14 cellular contexts compared by ENCODE assay signal in genomic region chr3:129614927-129615363, GRCh38. TPM values are rescaled to one million over a fixed set of nuclear protein-coding genes. Genes with fewer than 3 reads are reported as not detected.
A peak's percentile ranks its signal among the peaks of the same experiment; 100 is the strongest.
DNase-seq lines count a peak whose midpoint lies in the region; ATAC-seq and TF ChIP-seq lines count a peak whose summit lies in the region.
"Had no signal": no experiment of that assay in that cellular context is flagged by ENCODE, and none has a peak within 500 bp of the region (broad histone marks: within the 10 kb centered on the region; RNA-seq: fewer than 3 reads in every experiment).

No MANE protein-coding gene starts in this region.

- H3K9ac ChIP-seq in neuronal stem cell (ENCODE audit: low read depth, low read length, poor library complexity) = peak overlapping the region; percentile 7

- peak overlapping the region; percentile 23 for H3K18ac ChIP-seq in neuronal stem cell (ENCODE audit: low read length)

- H2BK5ac ChIP-seq in neuronal stem cell (ENCODE audit: low read length) = no peak overlapping the region

- no peak overlapping the region for H2AK5ac ChIP-seq in neuronal stem cell (ENCODE audit: low read depth, low read length)

- H3K36me3 ChIP-seq in esophagus squamous epithelium (no peaks in the 10 kb centered on the region), neuronal stem cell (replicated peaks in 1 of 2; ENCODE audit: control insufficient read depth in 2 of 2, insufficient read depth in 2 of 2, low read length in 2 of 2) (no peaks in the 10 kb centered on the region), upper lobe of left lung (no peaks in the 10 kb centered on the region)

- peak in 1 of 4 donors; percentile 30 for TF ChIP-seq POLR2A in esophagus squamous epithelium (IDR thresholded peaks at IDR 0.05)
- TF ChIP-seq POLR2A in upper lobe of left lung (IDR thresholded peaks at IDR 0.05) = peak in 1 of 4 donors; percentile 69

- peaks cover 2% of the 10 kb centered on the region for H3K79me1 ChIP-seq in neuronal stem cell (ENCODE audit: low read depth, low read length)

- peak overlapping the region; percentile 43 for H3K14ac ChIP-seq in neuronal stem cell (ENCODE audit: low read length)

- no peaks in the 10 kb centered on the region for H3K27me3 ChIP-seq in esophagus squamous epithelium
- H3K27me3 ChIP-seq in neuronal stem cell (ENCODE audit: control insufficient read depth in 3 of 3, insufficient read depth in 3 of 3, low read depth in 1 of 3, low read length in 3 of 3) = no peaks in the 10 kb centered on the region
- no peaks in the 10 kb centered on the region for H3K27me3 ChIP-seq in upper lobe of left lung

- WGBS in esophagus squamous epithelium, 2 donors = no CpG with 5 or more reads among the region's 5 CpGs
- WGBS in neuronal stem cell (ENCODE audit: extremely low coverage in 2 of 2, insufficient read length in 2 of 2, insufficient replicate concordance in 1 of 2), 2 donors = no CpG with 5 or more reads among the region's 5 CpGs
- 10 to 49% methylated on average over 2 to 5 of the region's 5 CpGs for WGBS in upper lobe of left lung, 2 donors

- peak; percentile 44 for DNase-seq in DMS 273 (lab: John Stamatoyannopoulos, UW; ENCODE audit: unreplicated experiment)
- DNase-seq in DMS 273 treated with DMSO at 0.1 percent for 48 hours (lab: John Stamatoyannopoulos, UW) = no peak
- no peak for DNase-seq in esophagus squamous epithelium (lab: John Stamatoyannopoulos, UW)
- no peak for DNase-seq in neuronal stem cell (ENCODE audit: low spot score)
- peak in 1 of 2 donors; percentile 84 for DNase-seq in upper lobe of left lung
- no peak for DNase-seq in cerebellar nuclear complex (lab: John Stamatoyannopoulos, UW)
- DNase-seq in central memory CD4-positive, alpha-beta T cell = no peak
- DNase-seq: activated T-cell treated with anti-CD3 and anti-CD28 coated beads, Interleukin-2, amount 50 U/mL, for 24 hours; NCI-H187 treated with DMSO at 0.1 percent for 48 hours; NCI-H774; SHP77 treated with DMSO at 0.1 percent for 48 hours had no signal

- no peak overlapping the region for H3K4ac ChIP-seq in neuronal stem cell (ENCODE audit: low read length)

- no peak overlapping the region for H2BK15ac ChIP-seq in neuronal stem cell (ENCODE audit: low read length)

- no peak overlapping the region for H2BK120ac ChIP-seq in neuronal stem cell (ENCODE audit: low read depth, low read length)

- no peak overlapping the region for H4K8ac ChIP-seq in neuronal stem cell (ENCODE audit: low read depth, low read length)

- H2AFZ ChIP-seq in neuronal stem cell (ENCODE audit: low read length) = no peak overlapping the region

- H3K4me2 ChIP-seq in neuronal stem cell (ENCODE audit: insufficient read depth, low read length, poor library complexity, severe bottlenecking) = no peak overlapping the region

- TF ChIP-seq CTCF in esophagus squamous epithelium (IDR thresholded peaks at IDR 0.05) (no peak), upper lobe of left lung (IDR thresholded peaks at IDR 0.05) (no peak)

- no peak overlapping the region for H4K91ac ChIP-seq in neuronal stem cell (ENCODE audit: low read depth, low read length, poor library complexity)

- H3K27ac ChIP-seq in esophagus squamous epithelium (peak overlapping the region; percentile 27 to 82 (median 52)), neuronal stem cell (replicated peaks; ENCODE audit: low read length) (no peak overlapping the region), upper lobe of left lung (peak overlapping the region; percentile 73 to 86 (median 84))
- H3K27ac ChIP-seq: 22Rv1 had no signal

- H3K9me3 ChIP-seq in esophagus squamous epithelium (no peaks in the 10 kb centered on the region), neuronal stem cell (replicated peaks in 1 of 2; ENCODE audit: control insufficient read depth in 2 of 2, insufficient read depth in 1 of 2, low read depth in 1 of 2, low read length in 2 of 2) (no peaks in the 10 kb centered on the region), upper lobe of left lung (no peaks in the 10 kb centered on the region)

- ATAC-seq in upper lobe of left lung (ENCODE audit: low FRiP score in 2 of 2) (peak; percentile 31 to 49), GM18909 (IDR thresholded peaks at IDR 0.05; ENCODE audit: poor library complexity, unreplicated experiment) (no peak)
- ATAC-seq: WTC11 had no signal

- no peak overlapping the region for H3K23ac ChIP-seq in neuronal stem cell (ENCODE audit: low read depth, low read length, poor library complexity)

- TF ChIP-seq EP300 in upper lobe of left lung (IDR thresholded peaks at IDR 0.05) = peak in 1 of 4 donors; percentile 18

- H3K4me3 ChIP-seq in esophagus squamous epithelium (no peak overlapping the region), neuronal stem cell (ENCODE audit: low read length in 2 of 2) (no peak overlapping the region), upper lobe of left lung (no peak overlapping the region)

- H2BK12ac ChIP-seq in neuronal stem cell (ENCODE audit: low read length) = no peak overlapping the region

- peaks cover 0 to 92% (median 53%) of the 10 kb centered on the region in 3 donors for H3K4me1 ChIP-seq in esophagus squamous epithelium
- peaks cover 9 to 23% of the 10 kb centered on the region in 2 donors for H3K4me1 ChIP-seq in neuronal stem cell (ENCODE audit: control insufficient read depth in 2 of 2, insufficient read depth in 1 of 2, low read depth in 1 of 2, low read length in 2 of 2)
- H3K4me1 ChIP-seq in upper lobe of left lung = peaks cover 68 to 86% (median 84%) of the 10 kb centered on the region in 4 donors

- intact Hi-C loops in esophagus squamous epithelium (cut with DNase I) = no loop called here

RNA-seq across cellular contexts. Expression of gene PLXND1, which starts 8.5 kb away (rescaled TPM):
- 10 to 100 TPM in 3 of 4 donors, 1 to 10 TPM in 1; 4.5 to 66.0 (median 24.4) TPM for total RNA-seq in esophagus squamous epithelium
- polyA plus RNA-seq in neuronal stem cell (2013, experiment 1 of 2) = 43.7 TPM
- 41.8 TPM for polyA plus RNA-seq in neuronal stem cell (2013, experiment 2 of 2)
- 100 to 1,000 TPM in 5 of 6 donors, 10 to 100 TPM in 1; 95.3 to 607 (median 227) TPM for total RNA-seq in upper lobe of left lung
